Comparison of ENCODE assay signal across 23 cellular contexts in genomic region chr12:51488281-51488680, GRCh38.
"Had no signal": no experiment of that assay in that cellular context is flagged by ENCODE, and none has a peak within 500 bp of the region (broad histone marks: within the 10 kb centered on the region; RNA-seq: fewer than 3 reads in every experiment).

No MANE protein-coding gene starts in this region.

- H3K4me3 ChIP-seq: pancreas, prostate gland, right lobe of liver, sigmoid colon, suprapubic skin, testis, tibial artery, transverse colon, upper lobe of right lung, uterus had no signal

- DNase-seq: naive thymus-derived CD8-positive, alpha-beta T cell; nephron progenitor cell; nucleus accumbens; pancreas; right cardiac atrium; right lobe of liver; sigmoid colon; small intestine; stimulated activated CD4-positive, alpha-beta T cell treated with anti-CD3 and anti-CD28 coated beads, Interleukin-15, amount 100 ng/mL, for 24 hours; stimulated activated CD4-positive, alpha-beta T cell treated with anti-CD3 and anti-CD28 coated beads, Interleukin-4, amount 100 ng/mL, for 1 hour; stimulated activated CD4-positive, alpha-beta T cell treated with anti-CD3 and anti-CD28 coated beads, Interleukin-4, amount 100 ng/mL, for 4 hours; stimulated activated CD8-positive, alpha-beta memory T cell treated with anti-CD3 and anti-CD28 coated beads, Interleukin-4, amount 100 ng/mL, for 48 hours; stimulated activated naive CD4-positive, alpha-beta T cell; stimulated activated naive CD8-positive, alpha-beta T cell treated with anti-CD3 and anti-CD28 coated beads, Interleukin-15, amount 100 ng/mL, for 72 hours; stimulated activated naive CD8-positive, alpha-beta T cell treated with anti-CD3 and anti-CD28 coated beads, Interleukin-15, Interleukin-2, amounts not matched to agents 100 U/mL and 50 U/mL, for 24 hours; substantia nigra; testis; tibial artery; transverse colon; upper lobe of right lung; uterus had no signal
